Comparison of ENCODE assay signal across 1 cellular context in the genomic region with DNA sequence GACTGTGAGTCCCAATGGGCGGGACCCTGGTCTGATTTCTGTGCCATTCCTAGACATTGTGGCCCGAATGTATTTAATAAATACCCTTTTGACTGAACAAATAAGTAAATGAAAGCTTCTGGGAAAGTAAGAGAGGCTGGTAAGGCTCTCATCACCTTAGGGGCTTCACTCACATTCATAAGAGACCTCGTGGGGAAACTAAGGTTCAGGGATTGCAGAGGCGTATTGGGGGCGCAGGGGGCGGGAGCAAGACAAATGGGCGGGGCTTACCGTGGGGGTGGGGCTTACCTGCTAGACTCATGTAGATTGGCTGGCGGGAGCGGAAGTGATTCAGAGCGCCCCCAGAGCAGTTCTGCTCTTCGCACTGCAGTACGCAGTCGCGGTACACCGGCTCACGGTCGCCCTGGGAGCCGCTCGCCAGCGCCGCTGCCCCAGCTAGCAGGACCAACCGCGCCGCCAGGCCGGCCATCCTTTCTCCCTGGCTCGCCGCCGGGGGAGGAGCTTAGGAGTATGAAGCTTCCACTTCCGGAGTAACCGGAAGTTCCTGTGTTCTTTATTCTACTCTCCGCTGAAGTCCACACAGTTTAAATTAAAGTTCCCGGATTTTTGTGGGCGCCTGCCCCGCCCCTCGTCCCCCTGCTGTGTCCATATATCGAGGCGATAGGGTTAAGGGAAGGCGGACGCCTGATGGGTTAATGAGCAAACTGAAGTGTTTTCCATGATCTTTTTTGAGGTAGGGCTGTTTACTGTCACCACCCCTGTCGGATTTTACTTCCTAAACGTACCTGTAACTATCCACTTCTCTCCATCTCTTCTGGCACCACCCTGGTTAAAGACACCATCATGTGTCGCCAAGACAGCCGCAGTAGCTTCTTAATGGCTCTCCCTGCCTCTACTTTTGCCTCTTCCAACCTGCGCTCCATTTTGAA.
TF ChIP-seq lines count a peak whose summit lies in the region.

A gene with protein sequence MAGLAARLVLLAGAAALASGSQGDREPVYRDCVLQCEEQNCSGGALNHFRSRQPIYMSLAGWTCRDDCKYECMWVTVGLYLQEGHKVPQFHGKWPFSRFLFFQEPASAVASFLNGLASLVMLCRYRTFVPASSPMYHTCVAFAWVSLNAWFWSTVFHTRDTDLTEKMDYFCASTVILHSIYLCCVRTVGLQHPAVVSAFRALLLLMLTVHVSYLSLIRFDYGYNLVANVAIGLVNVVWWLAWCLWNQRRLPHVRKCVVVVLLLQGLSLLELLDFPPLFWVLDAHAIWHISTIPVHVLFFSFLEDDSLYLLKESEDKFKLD (minus strand): TSS at position 512 of the 929 bp plus-strand sequence. CDS start 43 bp downstream, at position 469.

TF ChIP-seq in HepG2, 621 proteins besides CTCF, POLR2A, EP300 and RAD21 (continued from another document and continues in another):
- TF ChIP-seq FOSL2 (CRISPR knock-in tag; IDR thresholded peaks at IDR 0.05) (peak; percentile 70), ZEB1 (IDR thresholded peaks at IDR 0.05; ENCODE audit: insufficient replicate concordance, low read depth) (peak; percentile 84), ZFX (CRISPR knock-in tag; IDR thresholded peaks at IDR 0.05; ENCODE audit: low read depth) (no peak; the same call in 1 of the 2 replicates), SRSF4 (IDR thresholded peaks at IDR 0.05; ENCODE audit: low read depth, low read length, poor library complexity, severe bottlenecking) (no peak), NCOA5 (CRISPR knock-in tag; IDR thresholded peaks at IDR 0.05) (0 out of 2 replicates have a peak, but pooled peaks have one; percentile 17), HNRNPK (IDR thresholded peaks at IDR 0.05; ENCODE audit: low read depth, low read length, poor library complexity, severe bottlenecking) (peak; percentile 51), ZNF138 (CRISPR knock-in tag; IDR thresholded peaks at IDR 0.05; ENCODE audit: low read depth) (no peak), HOXA3 (CRISPR knock-in tag; IDR thresholded peaks at IDR 0.05) (peak; percentile 67; the same call in 1 of the 2 replicates), KAT8 (CRISPR knock-in tag; IDR thresholded peaks at IDR 0.05) (peak; percentile 99), ZFYVE20 (CRISPR knock-in tag; IDR thresholded peaks at IDR 0.05; ENCODE audit: borderline replicate concordance, low read depth) (no peak), MTF1 (CRISPR knock-in tag; IDR thresholded peaks at IDR 0.05) (no peak), ZFP41 (CRISPR knock-in tag; IDR thresholded peaks at IDR 0.05; ENCODE audit: borderline replicate concordance) (no peak), ZFP36L1 (CRISPR knock-in tag; IDR thresholded peaks at IDR 0.05) (no peak), HNRNPH1 (optimal IDR thresholded peaks at IDR 0.05; ENCODE audit: low read depth, low read length) (no peak), ZMYM2 (CRISPR knock-in tag; IDR thresholded peaks at IDR 0.05) (peak; percentile 26; the same call in 1 of the 2 replicates), SATB2 (CRISPR knock-in tag; IDR thresholded peaks at IDR 0.05) (peak; percentile 82; the same call in 1 of the 2 replicates), HMG20B (CRISPR knock-in tag; conservative IDR thresholded peaks at IDR 0.05) (peak; percentile 57; the same call in 1 of the 2 replicates), ARHGAP35 (CRISPR knock-in tag; IDR thresholded peaks at IDR 0.05; ENCODE audit: borderline replicate concordance) (no peak), ZNF749 (CRISPR knock-in tag; IDR thresholded peaks at IDR 0.05; ENCODE audit: borderline replicate concordance) (no peak), ZNF737 (CRISPR knock-in tag; IDR thresholded peaks at IDR 0.05; ENCODE audit: borderline replicate concordance) (peak; percentile 61; the same call in 1 of the 2 replicates), ZNF33B (CRISPR knock-in tag; IDR thresholded peaks at IDR 0.05) (no peak), POLR2AphosphoS5 (IDR thresholded peaks at IDR 0.05; ENCODE audit: low read depth, low read length) (peak; percentile 79), PCBP2 (optimal IDR thresholded peaks at IDR 0.05; ENCODE audit: low read depth, low read length, poor library complexity, severe bottlenecking) (no peak), RFX1 (IDR thresholded peaks at IDR 0.05) (no peak), ZNF235 (CRISPR knock-in tag; IDR thresholded peaks at IDR 0.05; ENCODE audit: borderline replicate concordance) (no peak), KLF15 (CRISPR knock-in tag; IDR thresholded peaks at IDR 0.05; ENCODE audit: borderline replicate concordance) (peak; percentile 36; the same call in 1 of the 2 replicates), ZNF207 (IDR thresholded peaks at IDR 0.05; ENCODE audit: borderline replicate concordance) (no peak), ZC3H13 (CRISPR knock-in tag; IDR thresholded peaks at IDR 0.05) (0 out of 2 replicates have a peak, but pooled peaks have one; percentile 54), ZMAT3 (CRISPR knock-in tag; conservative IDR thresholded peaks at IDR 0.05) (peak; percentile 32; the same call in 1 of the 2 replicates), ZNF891 (CRISPR knock-in tag; IDR thresholded peaks at IDR 0.05) (peak; percentile 83; the same call in 1 of the 2 replicates), PHF21A (CRISPR knock-in tag; IDR thresholded peaks at IDR 0.05) (peak; percentile 67), ARNT2 (CRISPR knock-in tag; IDR thresholded peaks at IDR 0.05; ENCODE audit: low read depth) (peak; percentile 80; the same call in 1 of the 2 replicates), SNRNP70 (IDR thresholded peaks at IDR 0.05; ENCODE audit: low read depth, low read length) (no peak), ZNF788 (CRISPR knock-in tag; IDR thresholded peaks at IDR 0.05; ENCODE audit: borderline replicate concordance) (peak; percentile 35; the same call in 1 of the 2 replicates), PRMT3 (CRISPR knock-in tag; IDR thresholded peaks at IDR 0.05; ENCODE audit: borderline replicate concordance, low read depth) (no peak), REPIN1 (CRISPR knock-in tag; IDR thresholded peaks at IDR 0.05; ENCODE audit: borderline replicate concordance, low read depth) (peak; percentile 86; the same call in 1 of the 2 replicates), SIX4 (CRISPR knock-in tag; IDR thresholded peaks at IDR 0.05) (no peak), HOXD1 (CRISPR knock-in tag; IDR thresholded peaks at IDR 0.05) (peak; percentile 68), NFRKB (IDR thresholded peaks at IDR 0.05) (no peak), ZNF256 (CRISPR knock-in tag; conservative IDR thresholded peaks at IDR 0.05) (peak; percentile 92), SP5 (CRISPR knock-in tag; IDR thresholded peaks at IDR 0.05; ENCODE audit: borderline replicate concordance, low read depth) (peak; percentile 74), HMG20A (CRISPR knock-in tag; IDR thresholded peaks at IDR 0.05; ENCODE audit: borderline replicate concordance) (no peak), FOXC1 (CRISPR knock-in tag; IDR thresholded peaks at IDR 0.05; ENCODE audit: borderline replicate concordance) (peak; percentile 11; the same call in 1 of the 2 replicates), CBFB (CRISPR knock-in tag; IDR thresholded peaks at IDR 0.05) (0 out of 2 replicates have a peak, but pooled peaks have one; percentile 54), REXO4 (CRISPR knock-in tag; IDR thresholded peaks at IDR 0.05; ENCODE audit: borderline replicate concordance) (no peak)
- TF ChIP-seq, protein P1, sequence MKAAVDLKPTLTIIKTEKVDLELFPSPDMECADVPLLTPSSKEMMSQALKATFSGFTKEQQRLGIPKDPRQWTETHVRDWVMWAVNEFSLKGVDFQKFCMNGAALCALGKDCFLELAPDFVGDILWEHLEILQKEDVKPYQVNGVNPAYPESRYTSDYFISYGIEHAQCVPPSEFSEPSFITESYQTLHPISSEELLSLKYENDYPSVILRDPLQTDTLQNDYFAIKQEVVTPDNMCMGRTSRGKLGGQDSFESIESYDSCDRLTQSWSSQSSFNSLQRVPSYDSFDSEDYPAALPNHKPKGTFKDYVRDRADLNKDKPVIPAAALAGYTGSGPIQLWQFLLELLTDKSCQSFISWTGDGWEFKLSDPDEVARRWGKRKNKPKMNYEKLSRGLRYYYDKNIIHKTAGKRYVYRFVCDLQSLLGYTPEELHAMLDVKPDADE (CRISPR knock-in tag; IDR thresholded peaks at IDR 0.05), result no peak
- TF ChIP-seq, protein P2, sequence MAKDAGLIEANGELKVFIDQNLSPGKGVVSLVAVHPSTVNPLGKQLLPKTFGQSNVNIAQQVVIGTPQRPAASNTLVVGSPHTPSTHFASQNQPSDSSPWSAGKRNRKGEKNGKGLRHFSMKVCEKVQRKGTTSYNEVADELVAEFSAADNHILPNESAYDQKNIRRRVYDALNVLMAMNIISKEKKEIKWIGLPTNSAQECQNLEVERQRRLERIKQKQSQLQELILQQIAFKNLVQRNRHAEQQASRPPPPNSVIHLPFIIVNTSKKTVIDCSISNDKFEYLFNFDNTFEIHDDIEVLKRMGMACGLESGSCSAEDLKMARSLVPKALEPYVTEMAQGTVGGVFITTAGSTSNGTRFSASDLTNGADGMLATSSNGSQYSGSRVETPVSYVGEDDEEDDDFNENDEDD (CRISPR knock-in tag; IDR thresholded peaks at IDR 0.05; ENCODE audit: borderline replicate concordance), result peak; percentile 28; the same call in 1 of the 2 replicates
- TF ChIP-seq, protein P3, sequence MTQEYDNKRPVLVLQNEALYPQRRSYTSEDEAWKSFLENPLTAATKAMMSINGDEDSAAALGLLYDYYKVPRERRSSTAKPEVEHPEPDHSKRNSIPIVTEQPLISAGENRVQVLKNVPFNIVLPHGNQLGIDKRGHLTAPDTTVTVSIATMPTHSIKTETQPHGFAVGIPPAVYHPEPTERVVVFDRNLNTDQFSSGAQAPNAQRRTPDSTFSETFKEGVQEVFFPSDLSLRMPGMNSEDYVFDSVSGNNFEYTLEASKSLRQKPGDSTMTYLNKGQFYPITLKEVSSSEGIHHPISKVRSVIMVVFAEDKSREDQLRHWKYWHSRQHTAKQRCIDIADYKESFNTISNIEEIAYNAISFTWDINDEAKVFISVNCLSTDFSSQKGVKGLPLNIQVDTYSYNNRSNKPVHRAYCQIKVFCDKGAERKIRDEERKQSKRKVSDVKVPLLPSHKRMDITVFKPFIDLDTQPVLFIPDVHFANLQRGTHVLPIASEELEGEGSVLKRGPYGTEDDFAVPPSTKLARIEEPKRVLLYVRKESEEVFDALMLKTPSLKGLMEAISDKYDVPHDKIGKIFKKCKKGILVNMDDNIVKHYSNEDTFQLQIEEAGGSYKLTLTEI (CRISPR knock-in tag; conservative IDR thresholded peaks at IDR 0.05), result no peak
- TF ChIP-seq, protein P4, sequence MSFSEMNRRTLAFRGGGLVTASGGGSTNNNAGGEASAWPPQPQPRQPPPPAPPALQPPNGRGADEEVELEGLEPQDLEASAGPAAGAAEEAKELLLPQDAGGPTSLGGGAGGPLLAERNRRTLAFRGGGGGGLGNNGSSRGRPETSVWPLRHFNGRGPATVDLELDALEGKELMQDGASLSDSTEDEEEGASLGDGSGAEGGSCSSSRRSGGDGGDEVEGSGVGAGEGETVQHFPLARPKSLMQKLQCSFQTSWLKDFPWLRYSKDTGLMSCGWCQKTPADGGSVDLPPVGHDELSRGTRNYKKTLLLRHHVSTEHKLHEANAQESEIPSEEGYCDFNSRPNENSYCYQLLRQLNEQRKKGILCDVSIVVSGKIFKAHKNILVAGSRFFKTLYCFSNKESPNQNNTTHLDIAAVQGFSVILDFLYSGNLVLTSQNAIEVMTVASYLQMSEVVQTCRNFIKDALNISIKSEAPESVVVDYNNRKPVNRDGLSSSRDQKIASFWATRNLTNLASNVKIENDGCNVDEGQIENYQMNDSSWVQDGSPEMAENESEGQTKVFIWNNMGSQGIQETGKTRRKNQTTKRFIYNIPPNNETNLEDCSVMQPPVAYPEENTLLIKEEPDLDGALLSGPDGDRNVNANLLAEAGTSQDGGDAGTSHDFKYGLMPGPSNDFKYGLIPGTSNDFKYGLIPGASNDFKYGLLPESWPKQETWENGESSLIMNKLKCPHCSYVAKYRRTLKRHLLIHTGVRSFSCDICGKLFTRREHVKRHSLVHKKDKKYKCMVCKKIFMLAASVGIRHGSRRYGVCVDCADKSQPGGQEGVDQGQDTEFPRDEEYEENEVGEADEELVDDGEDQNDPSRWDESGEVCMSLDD (CRISPR knock-in tag; IDR thresholded peaks at IDR 0.05; ENCODE audit: borderline replicate concordance), result peak; percentile 43
- TF ChIP-seq, protein P5, sequence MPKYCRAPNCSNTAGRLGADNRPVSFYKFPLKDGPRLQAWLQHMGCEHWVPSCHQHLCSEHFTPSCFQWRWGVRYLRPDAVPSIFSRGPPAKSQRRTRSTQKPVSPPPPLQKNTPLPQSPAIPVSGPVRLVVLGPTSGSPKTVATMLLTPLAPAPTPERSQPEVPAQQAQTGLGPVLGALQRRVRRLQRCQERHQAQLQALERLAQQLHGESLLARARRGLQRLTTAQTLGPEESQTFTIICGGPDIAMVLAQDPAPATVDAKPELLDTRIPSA (CRISPR knock-in tag; IDR thresholded peaks at IDR 0.05; ENCODE audit: borderline replicate concordance), result no peak
- TF ChIP-seq, protein P6, sequence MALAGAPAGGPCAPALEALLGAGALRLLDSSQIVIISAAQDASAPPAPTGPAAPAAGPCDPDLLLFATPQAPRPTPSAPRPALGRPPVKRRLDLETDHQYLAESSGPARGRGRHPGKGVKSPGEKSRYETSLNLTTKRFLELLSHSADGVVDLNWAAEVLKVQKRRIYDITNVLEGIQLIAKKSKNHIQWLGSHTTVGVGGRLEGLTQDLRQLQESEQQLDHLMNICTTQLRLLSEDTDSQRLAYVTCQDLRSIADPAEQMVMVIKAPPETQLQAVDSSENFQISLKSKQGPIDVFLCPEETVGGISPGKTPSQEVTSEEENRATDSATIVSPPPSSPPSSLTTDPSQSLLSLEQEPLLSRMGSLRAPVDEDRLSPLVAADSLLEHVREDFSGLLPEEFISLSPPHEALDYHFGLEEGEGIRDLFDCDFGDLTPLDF (CRISPR knock-in tag; IDR thresholded peaks at IDR 0.05), result peak; percentile 58; the same call in 1 of the 2 replicates
- TF ChIP-seq, protein P7, sequence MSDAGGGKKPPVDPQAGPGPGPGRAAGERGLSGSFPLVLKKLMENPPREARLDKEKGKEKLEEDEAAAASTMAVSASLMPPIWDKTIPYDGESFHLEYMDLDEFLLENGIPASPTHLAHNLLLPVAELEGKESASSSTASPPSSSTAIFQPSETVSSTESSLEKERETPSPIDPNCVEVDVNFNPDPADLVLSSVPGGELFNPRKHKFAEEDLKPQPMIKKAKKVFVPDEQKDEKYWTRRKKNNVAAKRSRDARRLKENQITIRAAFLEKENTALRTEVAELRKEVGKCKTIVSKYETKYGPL (CRISPR knock-in tag; IDR thresholded peaks at IDR 0.05), result no peak
- TF ChIP-seq, protein P8, sequence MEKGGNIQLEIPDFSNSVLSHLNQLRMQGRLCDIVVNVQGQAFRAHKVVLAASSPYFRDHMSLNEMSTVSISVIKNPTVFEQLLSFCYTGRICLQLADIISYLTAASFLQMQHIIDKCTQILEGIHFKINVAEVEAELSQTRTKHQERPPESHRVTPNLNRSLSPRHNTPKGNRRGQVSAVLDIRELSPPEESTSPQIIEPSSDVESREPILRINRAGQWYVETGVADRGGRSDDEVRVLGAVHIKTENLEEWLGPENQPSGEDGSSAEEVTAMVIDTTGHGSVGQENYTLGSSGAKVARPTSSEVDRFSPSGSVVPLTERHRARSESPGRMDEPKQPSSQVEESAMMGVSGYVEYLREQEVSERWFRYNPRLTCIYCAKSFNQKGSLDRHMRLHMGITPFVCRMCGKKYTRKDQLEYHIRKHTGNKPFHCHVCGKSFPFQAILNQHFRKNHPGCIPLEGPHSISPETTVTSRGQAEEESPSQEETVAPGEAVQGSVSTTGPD (CRISPR knock-in tag; IDR thresholded peaks at IDR 0.05), result no peak
